Comparison of ENCODE assay signal across 8 cellular contexts in genomic region chr1:94327001-94327685, GRCh38.
DNase-seq lines count a peak whose midpoint lies in the region; ATAC-seq, FAIRE-seq and TF ChIP-seq lines count a peak whose summit lies in the region.

No MANE protein-coding gene starts in this region.

- TF ChIP-seq RAD21 in liver (IDR thresholded peaks at IDR 0.05) = peak in 1 of 2 donors; percentile 37
- no peak for TF ChIP-seq RAD21 in HepG2 (CRISPR knock-in tag; IDR thresholded peaks at IDR 0.05)

- TF ChIP-seq EP300 in HepG2 (IDR thresholded peaks at IDR 0.05; ENCODE audit: low read depth in 2 of 2, low read length in 2 of 2) = no peak
- TF ChIP-seq EP300 in HepG2 (CRISPR knock-in tag; IDR thresholded peaks at IDR 0.05; ENCODE audit: borderline replicate concordance) = no peak
- no peak for TF ChIP-seq EP300 in esophagus muscularis mucosa (IDR thresholded peaks at IDR 0.05)

- POLR2A ChIA-PET in HepG2 (lab: Yijun Ruan, JAX) = no interaction called here

- no peaks in the 10 kb centered on the region for H3K9me3 Mint-ChIP-seq in activated T-helper 17 cell treated with anti-CD3 and anti-CD28 coated beads, Interleukin-2, amount 50 U/mL, for 72 hours

- peak overlapping the region; percentile 16 to 21 for H3K27ac ChIP-seq in liver (ENCODE audit: low read depth in 1 of 2, low read length in 2 of 2)
- no peak overlapping the region for H3K27ac ChIP-seq in HepG2 (ENCODE audit: extremely low read length, insufficient read depth, low read length)
- H3K27ac ChIP-seq in esophagus muscularis mucosa (replicated peaks in 1 of 4) = peak overlapping the region; percentile 26 to 60 (median 44)

- no peak overlapping the region for H2AFZ ChIP-seq in HepG2 (ENCODE audit: low read length)

- H3K4me2 ChIP-seq in HepG2 (ENCODE audit: low read depth, low read length) = no peak overlapping the region

- no peaks in the 10 kb centered on the region for H4K20me1 ChIP-seq in HepG2 (ENCODE audit: insufficient read depth, low read length)

- CTCF ChIA-PET in HepG2 (lab: Yijun Ruan, JAX; ENCODE audit: low intra/inter-chr PET ratio, low total read pairs) = no interaction called here

- intact Hi-C loops in HepG2 (cut with micrococcal nuclease; ENCODE audit: unreplicated experiment) (no loop called here), esophagus muscularis mucosa (cut with DNase I) (no loop called here), head of caudate nucleus (cut with DNase I) (no loop called here)

- no peaks in the 10 kb centered on the region for H3K79me2 ChIP-seq in HepG2 (ENCODE audit: insufficient read depth, low read length)

- H3K27me3 ChIP-seq in liver (ENCODE audit: control insufficient read depth in 4 of 4, insufficient read depth in 4 of 4, low read length in 3 of 4) (no peaks in the 10 kb centered on the region), HepG2 (ENCODE audit: control insufficient read depth in 1 of 2, insufficient read depth in 2 of 2, low read length in 2 of 2) (no peaks in the 10 kb centered on the region), esophagus muscularis mucosa (peaks cover 0 to 6% (median 0%) of the 10 kb centered on the region in 4 donors)

- in situ Hi-C loops in HepG2 (cut with HindIII; ENCODE audit: extremely low pct_ligation_motif_present, low pct_unique_long_range_greater_than_20kb) = no loop called here

- no peak overlapping the region for H3K4me3 Mint-ChIP-seq in activated T-helper 17 cell treated with anti-CD3 and anti-CD28 coated beads, Interleukin-2, amount 50 U/mL, for 72 hours

- ATAC-seq in HepG2 = no peak
- no peak for ATAC-seq in GM21381 (IDR thresholded peaks at IDR 0.05; ENCODE audit: unreplicated experiment)
- no peak for ATAC-seq in activated T-helper 17 cell treated with anti-CD3 and anti-CD28 coated beads, Interleukin-2, amount 50 U/mL, for 72 hours (replicated peaks)

- H3K4me3 ChIP-seq in liver (ENCODE audit: low read depth in 1 of 3, low read length in 3 of 3) (no peak overlapping the region), HepG2 (replicated peaks in 1 of 3; ENCODE audit: insufficient read depth in 1 of 3, low read depth in 2 of 3, low read length in 3 of 3) (no peak overlapping the region), esophagus muscularis mucosa (no peak overlapping the region)

- TF ChIP-seq CTCF in liver (IDR thresholded peaks at IDR 0.05; ENCODE audit: low read depth, low read length, missing input control) (no peak), HepG2 (CRISPR knock-in tag; IDR thresholded peaks at IDR 0.05) (no peak), esophagus muscularis mucosa (IDR thresholded peaks at IDR 0.05) (no peak)

- BruUV-seq in HepG2 (replicated peaks; lab: Mats Ljungman, UMichigan) = no TSS peak

- FAIRE-seq in HepG2 (lab: Jason Lieb, UNC) = no peak

- no peak overlapping the region for H3K27ac Mint-ChIP-seq in activated T-helper 17 cell treated with anti-CD3 and anti-CD28 coated beads, Interleukin-2, amount 50 U/mL, for 72 hours

- H3K27me3 Mint-ChIP-seq in activated T-helper 17 cell treated with anti-CD3 and anti-CD28 coated beads, Interleukin-2, amount 50 U/mL, for 72 hours = peaks cover 48% of the 10 kb centered on the region

- TF ChIP-seq POLR2A in HepG2 (IDR thresholded peaks at IDR 0.05; ENCODE audit: insufficient read depth in 1 of 2, low read depth in 2 of 2, low read length in 2 of 2) = no peak
- no peak for TF ChIP-seq POLR2A in esophagus muscularis mucosa (IDR thresholded peaks at IDR 0.05; ENCODE audit: low read depth)

- no peak for DNase-seq in HepG2 (ENCODE audit: low spot score)
- no peak for DNase-seq in esophagus muscularis mucosa (ENCODE audit: extremely low spot score)
- peak; percentile 31 to 89 for DNase-seq in lung microvascular endothelial cell (ENCODE audit: low read depth in 2 of 2)
- no peak for DNase-seq in SHP77 (lab: John Stamatoyannopoulos, UW)
- no peak for DNase-seq in head of caudate nucleus

- WGBS in liver = 45% methylated on average over 18 of the region's 18 CpGs
- 87% methylated on average over 18 of the region's 18 CpGs for WGBS in HepG2 (ENCODE audit: low lambda C conversion rate)
- 25% methylated on average over 18 of the region's 18 CpGs for WGBS in esophagus muscularis mucosa

- peaks cover 7% of the 10 kb centered on the region for H3K4me1 Mint-ChIP-seq in activated T-helper 17 cell treated with anti-CD3 and anti-CD28 coated beads, Interleukin-2, amount 50 U/mL, for 72 hours

- H3K9me3 ChIP-seq in liver (ENCODE audit: control insufficient read depth in 4 of 4, low read length in 3 of 4) (no peaks in the 10 kb centered on the region), HepG2 (ENCODE audit: low read length) (no peaks in the 10 kb centered on the region), esophagus muscularis mucosa (no peaks in the 10 kb centered on the region)

- H3K36me3 ChIP-seq in liver (ENCODE audit: control insufficient read depth in 4 of 4, insufficient read depth in 3 of 4, low read depth in 1 of 4, low read length in 3 of 4) = no peaks in the 10 kb centered on the region
- H3K36me3 ChIP-seq in HepG2 (replicated peaks in 1 of 2; ENCODE audit: control insufficient read depth in 1 of 2, insufficient read depth in 2 of 2, low read length in 2 of 2) = no peaks in the 10 kb centered on the region
- H3K36me3 ChIP-seq in esophagus muscularis mucosa = no peaks in the 10 kb centered on the region

- H3K4me1 ChIP-seq in liver (ENCODE audit: control insufficient read depth in 4 of 4, insufficient read depth in 4 of 4, low read length in 3 of 4) (peaks cover 0 to 8% (median 1%) of the 10 kb centered on the region in 4 donors), HepG2 (ENCODE audit: insufficient read depth, low read length) (peaks cover 50% of the 10 kb centered on the region), esophagus muscularis mucosa (peaks cover 15 to 27% (median 24%) of the 10 kb centered on the region in 4 donors)

- H3K9ac ChIP-seq in liver (ENCODE audit: low read depth in 1 of 2, low read length in 2 of 2) = no peak overlapping the region
- no peak overlapping the region for H3K9ac ChIP-seq in HepG2 (ENCODE audit: insufficient read depth, low read depth, low read length)

- H3K36me3 Mint-ChIP-seq in activated T-helper 17 cell treated with anti-CD3 and anti-CD28 coated beads, Interleukin-2, amount 50 U/mL, for 72 hours (ENCODE audit: low read depth) = no peaks in the 10 kb centered on the region

TF ChIP-seq in liver, 16 proteins besides CTCF, POLR2A, EP300 and RAD21 (continues in another document):
- TF ChIP-seq TAF1 (conservative IDR thresholded peaks at IDR 0.05) (no peak), MAX (IDR thresholded peaks at IDR 0.05) (no peak), NR2F2 (IDR thresholded peaks at IDR 0.05) (peak; percentile 44), RXRA (IDR thresholded peaks at IDR 0.05) (peak in 1 of 2 donors; percentile 9), SP1 (IDR thresholded peaks at IDR 0.05) (no peak), EGR1 (IDR thresholded peaks at IDR 0.05; ENCODE audit: low read depth in 2 of 2) (no peak), JUND (IDR thresholded peaks at IDR 0.05) (no peak), HNF4A (conservative IDR thresholded peaks at IDR 0.05) (no peak), GABPA (IDR thresholded peaks at IDR 0.05 in 1 of 2, conservative IDR thresholded peaks at IDR 0.05 in 1 of 2) (no peak), ATF3 (IDR thresholded peaks at IDR 0.05) (no peak)

TF ChIP-seq in HepG2, 621 proteins besides CTCF, POLR2A, EP300 and RAD21:
- TF ChIP-seq ARNTL (CRISPR knock-in tag; IDR thresholded peaks at IDR 0.05) (no peak), NR2F1 (CRISPR knock-in tag; IDR thresholded peaks at IDR 0.05) (no peak), MBD4 (IDR thresholded peaks at IDR 0.05; ENCODE audit: borderline replicate concordance, low read length) (no peak)

Comparison
In these comparisons a context has a peak if more than half of its experiments do, and no peak if none do; other contexts are left out.
1. DNase-seq: peak in lung microvascular endothelial cell (2 of 2); none in HepG2 (single experiment), esophagus muscularis mucosa (single experiment), SHP77 (0 of 2) and head of caudate nucleus (0 of 42).